Comparison of ENCODE assay signal across 16 cellular contexts in genomic region chr3:10996345-10997050, GRCh38. TPM values are rescaled to one million over a fixed set of nuclear protein-coding genes. Genes with fewer than 3 reads are reported as not detected.
"Had no signal": no experiment of that assay in that cellular context is flagged by ENCODE, and none has a peak within 500 bp of the region (broad histone marks: within the 10 kb centered on the region; RNA-seq: fewer than 3 reads in every experiment).

No MANE protein-coding gene starts in this region.

- H3K36me3 Mint-ChIP-seq: activated naive CD4-positive, alpha-beta T cell treated with anti-CD3 and anti-CD28 coated beads, Interleukin-2, amount 50 U/mL, for 24 hours had no signal

- DNase-seq: activated CD4-positive, alpha-beta T cell treated with anti-CD3 and anti-CD28 coated beads, Interleukin-2, amount 10 ng/mL, durations not matched to agents 7 days and 5 days; activated CD4-positive, CD25-positive, alpha-beta regulatory T cell; activated T-cell treated with anti-CD3 and anti-CD28 coated beads, Interleukin-2, amount 50 U/mL, for 1 hour; glutamatergic neuron; left lung; mesendoderm; pancreas; stomach; T-helper 2 cell had no signal

- H3K27ac ChIP-seq: breast epithelium, left lung, pancreas, skin epidermis, stomach, tibial nerve, vagina had no signal

- H3K4me1 ChIP-seq: breast epithelium, left lung had no signal

- H3K36me3 ChIP-seq: breast epithelium, left lung, pancreas, stomach, tibial nerve, vagina had no signal

- H3K27ac Mint-ChIP-seq: activated CD4-positive, alpha-beta T cell treated with anti-CD3 and anti-CD28 coated beads, Interleukin-2, amount 10 ng/mL, durations not matched to agents 7 days and 5 days; activated naive CD4-positive, alpha-beta T cell treated with anti-CD3 and anti-CD28 coated beads, Interleukin-2, amount 50 U/mL, for 24 hours had no signal

- ATAC-seq: esophagus mucosa, left lung, pancreas had no signal

- H3K27me3 ChIP-seq: vagina had no signal

- H3K4me3 Mint-ChIP-seq: activated CD4-positive, alpha-beta T cell treated with anti-CD3 and anti-CD28 coated beads, Interleukin-2, amount 10 ng/mL, durations not matched to agents 7 days and 5 days; activated naive CD4-positive, alpha-beta T cell treated with anti-CD3 and anti-CD28 coated beads, Interleukin-2, amount 50 U/mL, for 24 hours; neural crest cell had no signal

- H3K4me3 ChIP-seq: breast epithelium, left lung, pancreas, skin epidermis, stomach, tibial nerve, vagina had no signal

- H3K9me3 Mint-ChIP-seq: activated CD4-positive, alpha-beta T cell treated with anti-CD3 and anti-CD28 coated beads, Interleukin-2, amount 10 ng/mL, durations not matched to agents 7 days and 5 days; activated naive CD4-positive, alpha-beta T cell treated with anti-CD3 and anti-CD28 coated beads, Interleukin-2, amount 50 U/mL, for 24 hours; neural crest cell had no signal

- H3K9me3 ChIP-seq: breast epithelium, left lung, pancreas, stomach, tibial nerve, vagina had no signal

RNA-seq across cellular contexts. Expression of gene SLC6A1, which starts 4.0 kb away (rescaled TPM):
- total RNA-seq: activated CD4-positive, alpha-beta T cell treated with anti-CD3 and anti-CD28 coated beads, Interleukin-2, amount 10 ng/mL, durations not matched to agents 7 days and 5 days had no signal
